Comparison of ENCODE assay signal across 19 cellular contexts in the genomic region with DNA sequence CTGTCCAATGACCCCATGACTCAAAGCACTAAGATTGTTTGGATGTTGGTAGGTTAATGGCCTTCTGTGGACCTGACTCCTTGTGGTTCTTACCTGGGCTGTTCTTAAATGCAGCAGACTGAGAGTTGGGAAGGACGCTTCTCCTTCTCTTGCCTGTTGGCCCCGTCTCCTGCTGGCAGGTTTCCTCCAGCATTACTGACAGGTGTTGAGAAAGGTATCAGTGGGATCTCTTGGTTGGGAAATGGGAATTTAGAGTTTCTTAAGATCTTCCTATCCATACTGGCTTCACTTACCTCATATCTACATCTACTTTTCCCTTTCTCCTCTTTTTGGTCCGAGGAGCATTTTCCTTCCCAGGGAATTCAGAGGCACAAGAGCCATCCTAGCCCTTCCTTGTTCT.
"Had no signal": no experiment of that assay in that cellular context is flagged by ENCODE, and none has a peak within 500 bp of the region (broad histone marks: within the 10 kb centered on the region; RNA-seq: fewer than 3 reads in every experiment).

No MANE protein-coding gene starts in this region.

- H3K9me3 Mint-ChIP-seq: activated CD4-positive, alpha-beta memory T cell treated with anti-CD3 and anti-CD28 coated beads, Interleukin-2, amount 10 ng/mL, durations not matched to agents 7 days and 5 days; activated naive CD8-positive, alpha-beta T cell treated with anti-CD3 and anti-CD28 coated beads, Interleukin-2, amount 10 ng/mL, durations not matched to agents 7 days and 5 days; activated T-helper 2 cell treated with anti-CD3 and anti-CD28 coated beads, Interferon-gamma antibody, Interleukin-2, Interleukin-4, amounts not matched to agents 10 μg/mL and 5 μg/mL and 100 μg/mL, durations not matched to agents 14 hours and 24 hours and 36 hours; neural progenitor cell; stimulated activated naive CD8-positive, alpha-beta T cell treated with anti-CD3 and anti-CD28 coated beads, Interleukin-15, Interleukin-2, amounts not matched to agents 100 ng/mL and 50 ng/mL, for 24 hours; WTC11 had no signal

- H3K27me3 Mint-ChIP-seq: activated CD4-positive, alpha-beta memory T cell treated with anti-CD3 and anti-CD28 coated beads, Interleukin-2, amount 10 ng/mL, durations not matched to agents 7 days and 5 days; activated naive CD8-positive, alpha-beta T cell treated with anti-CD3 and anti-CD28 coated beads, Interleukin-2, amount 10 ng/mL, durations not matched to agents 7 days and 5 days; progenitor cell of endocrine pancreas; stimulated activated naive CD8-positive, alpha-beta T cell treated with anti-CD3 and anti-CD28 coated beads, Interleukin-15, Interleukin-2, amounts not matched to agents 100 ng/mL and 50 ng/mL, for 24 hours had no signal

- H3K27me3 ChIP-seq: heart left ventricle, neural progenitor cell, spleen, thyroid gland had no signal

- H2AFZ ChIP-seq: neural progenitor cell had no signal

- ATAC-seq: heart left ventricle, left cardiac atrium had no signal

- H3K4me1 ChIP-seq: neural progenitor cell, thyroid gland had no signal

- H3K4me3 ChIP-seq: heart left ventricle, neural progenitor cell, spleen, thyroid gland had no signal

- H3K4me3 Mint-ChIP-seq: activated CD4-positive, alpha-beta memory T cell treated with anti-CD3 and anti-CD28 coated beads, Interleukin-2, amount 10 ng/mL, durations not matched to agents 7 days and 5 days; activated naive CD8-positive, alpha-beta T cell treated with anti-CD3 and anti-CD28 coated beads, Interleukin-2, amount 10 ng/mL, durations not matched to agents 7 days and 5 days; neural progenitor cell; stimulated activated naive CD8-positive, alpha-beta T cell treated with anti-CD3 and anti-CD28 coated beads, Interleukin-15, Interleukin-2, amounts not matched to agents 100 ng/mL and 50 ng/mL, for 24 hours; WTC11 had no signal

- DNase-seq: activated CD4-positive, alpha-beta memory T cell treated with anti-CD3 and anti-CD28 coated beads, Interleukin-2, amount 10 ng/mL, durations not matched to agents 7 days and 5 days; activated CD4-positive, alpha-beta T cell treated with anti-CD3 and anti-CD28 coated beads for 48 hours; activated naive CD4-positive, alpha-beta T cell; activated naive CD8-positive, alpha-beta T cell treated with anti-CD3 and anti-CD28 coated beads, Interleukin-2, amount 10 ng/mL, durations not matched to agents 7 days and 5 days; amniotic stem cell; cortex of kidney; heart left ventricle; islet precursor cell; left cardiac atrium; spleen; stimulated activated CD4-positive, alpha-beta T cell treated with anti-CD3 and anti-CD28 coated beads, Interleukin-4, amount 100 ng/mL, for 24 hours; substantia nigra; T1000; thyroid gland had no signal

- H3K27ac Mint-ChIP-seq: activated CD4-positive, alpha-beta memory T cell treated with anti-CD3 and anti-CD28 coated beads, Interleukin-2, amount 10 ng/mL, durations not matched to agents 7 days and 5 days; activated naive CD8-positive, alpha-beta T cell treated with anti-CD3 and anti-CD28 coated beads, Interleukin-2, amount 10 ng/mL, durations not matched to agents 7 days and 5 days; activated T-helper 2 cell treated with anti-CD3 and anti-CD28 coated beads, Interferon-gamma antibody, Interleukin-2, Interleukin-4, amounts not matched to agents 10 μg/mL and 5 μg/mL and 100 μg/mL, durations not matched to agents 14 hours and 24 hours and 36 hours; neural progenitor cell; stimulated activated naive CD8-positive, alpha-beta T cell treated with anti-CD3 and anti-CD28 coated beads, Interleukin-15, Interleukin-2, amounts not matched to agents 100 ng/mL and 50 ng/mL, for 24 hours had no signal

- H3K27ac ChIP-seq: heart left ventricle, neural progenitor cell, spleen, thyroid gland had no signal

- H3K36me3 ChIP-seq: neural progenitor cell had no signal

- H3K9me3 ChIP-seq: heart left ventricle, spleen, thyroid gland had no signal

- H3K9ac ChIP-seq: neural progenitor cell had no signal

- H3K4me2 ChIP-seq: neural progenitor cell had no signal
